In genomic region chr13:51412431-51412830, GRCh38 we compare ENCODE assay signal across 21 cellular contexts. TPM values are rescaled to one million over a fixed set of nuclear protein-coding genes. Genes with fewer than 3 reads are reported as not detected.
DNase-seq lines count a peak whose midpoint lies in the region; ATAC-seq and TF ChIP-seq lines count a peak whose summit lies in the region.
"Had no signal": no experiment of that assay in that cellular context is flagged by ENCODE, and none has a peak within 500 bp of the region (broad histone marks: within the 10 kb centered on the region; RNA-seq: fewer than 3 reads in every experiment).

No MANE protein-coding gene starts in this region.

- H3F3A ChIP-seq in GM23338 (replicated peaks; ENCODE audit: low read depth), result no peaks in the 10 kb centered on the region

- H3K9me3 ChIP-seq in CD8-positive, alpha-beta T cell (ENCODE audit: low read length), result no peaks in the 10 kb centered on the region
- H3K9me3 ChIP-seq in endodermal cell (ENCODE audit: control insufficient read depth, low read length) (peaks cover 20% of the 10 kb centered on the region), upper lobe of right lung (no peaks in the 10 kb centered on the region)
- H3K9me3 ChIP-seq: SJCRH30 had no signal

- H3K4me1 ChIP-seq in CD8-positive, alpha-beta T cell (ENCODE audit: insufficient read depth, low read length), result no peaks in the 10 kb centered on the region
- H3K4me1 ChIP-seq in GM23338 (ENCODE audit: insufficient read depth) (peaks cover 6% of the 10 kb centered on the region; the same call in 1 of the 2 replicates), endodermal cell (ENCODE audit: control insufficient read depth, insufficient read depth, low read length) (no peaks in the 10 kb centered on the region), upper lobe of right lung (no peaks in the 10 kb centered on the region)
- H3K4me1 ChIP-seq: SJCRH30 had no signal

- peaks cover 11% of the 10 kb centered on the region for H3K9me3 Mint-ChIP-seq in CD8-positive, alpha-beta T cell
- H3K9me3 Mint-ChIP-seq in GM23338 (peaks cover 20% of the 10 kb centered on the region), endodermal cell (peaks cover 19% of the 10 kb centered on the region)

- H3K79me2 ChIP-seq in GM23338 (replicated peaks; ENCODE audit: insufficient read depth), result peaks cover 97% of the 10 kb centered on the region

- POLR2A ChIA-PET in CD8-positive, alpha-beta T cell (lab: Charles Lee), result no interaction called here

- peak overlapping the region; percentile 29 for H3K27ac Mint-ChIP-seq in CD8-positive, alpha-beta T cell
- peak overlapping the region; percentile 75; the same call in 1 of the 2 replicates for H3K27ac Mint-ChIP-seq in GM23338
- peak overlapping the region; percentile 17 for H3K27ac Mint-ChIP-seq in endodermal cell
- H3K27ac Mint-ChIP-seq: T-cell had no signal

- 0 out of 2 replicates have a peak, but pooled peaks cover 10% of the 10 kb centered on the region for H4K20me1 ChIP-seq in GM23338 (replicated peaks; ENCODE audit: insufficient read depth)

- H3K4me3 ChIP-seq in CD8-positive, alpha-beta T cell (ENCODE audit: low read depth, low read length), result no peak overlapping the region
- H3K4me3 ChIP-seq in GM23338, result no peak overlapping the region
- H3K4me3 ChIP-seq in endodermal cell (ENCODE audit: low read length), result no peak overlapping the region
- H3K4me3 ChIP-seq in upper lobe of right lung, result no peak overlapping the region
- H3K4me3 ChIP-seq: GM23248, SJCRH30 had no signal

- intact Hi-C loops in CD8-positive, alpha-beta T cell (cut with DNase I, micrococcal nuclease), result no loop called here
- intact Hi-C loops in upper lobe of right lung (cut with DNase I), result no loop called here

- CTCF ChIA-PET in CD8-positive, alpha-beta T cell (lab: Charles Lee), result no interaction called here

- WGBS in endodermal cell (ENCODE audit: insufficient coverage in 1 of 2, insufficient read length in 1 of 2), 2 experiments, result 96 to 100% methylated on average over 3 of the region's 3 CpGs

- peaks cover 60% of the 10 kb centered on the region for H3K4me1 Mint-ChIP-seq in CD8-positive, alpha-beta T cell (ENCODE audit: low read depth)
- peaks cover 11% of the 10 kb centered on the region; the same call in 2 of the 3 replicates for H3K4me1 Mint-ChIP-seq in GM23338
- H3K4me1 Mint-ChIP-seq in endodermal cell, result no peaks in the 10 kb centered on the region

- H3K27me3 Mint-ChIP-seq in CD8-positive, alpha-beta T cell (ENCODE audit: low read depth), result no peaks in the 10 kb centered on the region
- H3K27me3 Mint-ChIP-seq in GM23338 (ENCODE audit: insufficient read depth, low read depth, poor library complexity) (peaks cover 5% of the 10 kb centered on the region), endodermal cell (ENCODE audit: insufficient read depth) (no peaks in the 10 kb centered on the region)
- H3K27me3 Mint-ChIP-seq: T-cell had no signal

- TF ChIP-seq CTCF in CD8-positive, alpha-beta T cell (IDR thresholded peaks at IDR 0.05), result no peak
- TF ChIP-seq CTCF in GM23338 (conservative IDR thresholded peaks at IDR 0.05; ENCODE audit: low read depth in 2 of 2) (no peak), endodermal cell (conservative IDR thresholded peaks at IDR 0.05) (no peak), upper lobe of right lung (IDR thresholded peaks at IDR 0.05) (no peak)

- no peak for DNase-seq in CD8-positive, alpha-beta T cell
- DNase-seq in GM23338 (ENCODE audit: low spot score), result no peak
- peak; percentile 53 for DNase-seq in NCI-H2107 treated with DMSO at 0.1 percent for 48 hours (lab: John Stamatoyannopoulos, UW; ENCODE audit: unreplicated experiment)
- DNase-seq in endodermal cell, result no peak
- DNase-seq in NCI-H82 treated with DMSO at 0.1 percent for 48 hours (lab: John Stamatoyannopoulos, UW; ENCODE audit: unreplicated experiment), result no peak
- no peak for DNase-seq in upper lobe of right lung
- DNase-seq in NK-92 (lab: John Stamatoyannopoulos, UW; ENCODE audit: unreplicated experiment), result no peak
- DNase-seq: DND-41, GM23248, HCEC 1CT, IMR-90, NCI-H1105 treated with DMSO at 0.1 percent for 48 hours, NCI-H1694 treated with DMSO at 0.1 percent for 48 hours, NCI-H2081 treated with DMSO at 0.1 percent for 48 hours, NCI-H524 treated with DMSO at 0.1 percent for 48 hours, NCI-H82, OCI-M1, SJCRH30, T-cell had no signal

- H3K4me2 ChIP-seq in GM23338, result no peak overlapping the region
- H3K4me2 ChIP-seq: KMS-11 had no signal

- H3K27ac ChIP-seq in CD8-positive, alpha-beta T cell (ENCODE audit: low read depth, low read length), result no peak overlapping the region
- H3K27ac ChIP-seq in GM23338 (ENCODE audit: low read depth), result no peak overlapping the region
- no peak overlapping the region for H3K27ac ChIP-seq in endodermal cell (ENCODE audit: low read depth, low read length)
- H3K27ac ChIP-seq in upper lobe of right lung, result no peak overlapping the region
- H3K27ac ChIP-seq: C4-2B, GM23248, KMS-11, SJCRH30 had no signal

- no peaks in the 10 kb centered on the region for H3K9me2 ChIP-seq in GM23338 (ENCODE audit: insufficient read depth)

- no peak overlapping the region for H3K9ac ChIP-seq in endodermal cell (ENCODE audit: extremely low read depth, low read length, poor library complexity, severe bottlenecking)
- H3K9ac ChIP-seq: GM23248, KMS-11 had no signal

- no peak for ATAC-seq in CD8-positive, alpha-beta T cell
- ATAC-seq in GM23338 (no peak), upper lobe of right lung (no peak)
- ATAC-seq: T-cell had no signal

- no peaks in the 10 kb centered on the region for H3K27me3 ChIP-seq in CD8-positive, alpha-beta T cell (ENCODE audit: insufficient read depth, low read length)
- no peaks in the 10 kb centered on the region for H3K27me3 ChIP-seq in GM23338 (ENCODE audit: insufficient read depth)
- H3K27me3 ChIP-seq in endodermal cell (ENCODE audit: control insufficient read depth, insufficient read depth, low read length, poor library complexity, severe bottlenecking), result no peaks in the 10 kb centered on the region
- no peaks in the 10 kb centered on the region for H3K27me3 ChIP-seq in upper lobe of right lung
- H3K27me3 ChIP-seq: SJCRH30 had no signal

- H3K4me3 Mint-ChIP-seq in CD8-positive, alpha-beta T cell, result no peak overlapping the region
- H3K4me3 Mint-ChIP-seq in GM23338 (no peak overlapping the region), endodermal cell (no peak overlapping the region)
- H3K4me3 Mint-ChIP-seq: T-cell had no signal

- H2AFZ ChIP-seq in GM23338, result no peak overlapping the region
- H2AFZ ChIP-seq: GM23248 had no signal

- no peaks in the 10 kb centered on the region for H3K36me3 ChIP-seq in CD8-positive, alpha-beta T cell (ENCODE audit: insufficient read depth, low read length)
- H3K36me3 ChIP-seq in GM23338 (ENCODE audit: insufficient read depth), result 0 out of 2 replicates have a peak, but pooled peaks cover 7% of the 10 kb centered on the region
- H3K36me3 ChIP-seq in endodermal cell (ENCODE audit: control insufficient read depth, insufficient read depth, low read length), result peaks cover 71% of the 10 kb centered on the region
- peaks cover 6% of the 10 kb centered on the region for H3K36me3 ChIP-seq in upper lobe of right lung

- peaks cover 64% of the 10 kb centered on the region for H3K36me3 Mint-ChIP-seq in CD8-positive, alpha-beta T cell
- H3K36me3 Mint-ChIP-seq in GM23338 (ENCODE audit: low read depth), result peaks cover 41% of the 10 kb centered on the region
- H3K36me3 Mint-ChIP-seq in endodermal cell (ENCODE audit: low read depth), result peaks cover 49% of the 10 kb centered on the region

RNA-seq across cellular contexts. Expression of gene INTS6, which starts 40.4 kb away (rescaled TPM):
- 10 to 100 TPM; 49.5 to 50.0 TPM for total RNA-seq in CD8-positive, alpha-beta T cell
- 38.6 and 47.2 TPM in 2 replicates for total RNA-seq in GM23338 (2014; rRNA removed; shearing (Covaris generic))
- 24.8 and 25.1 TPM in 2 replicates for polyA plus RNA-seq in GM23338 (2016; fragmentation: Nextera tagmentation; extraction: Ambion mirVana)
- 10 to 100 TPM; 42.4 to 62.1 TPM for total RNA-seq in endodermal cell
- 24.9 TPM for polyA plus RNA-seq in endodermal cell (2013, experiment 1 of 2)
- polyA plus RNA-seq in endodermal cell (2013, experiment 2 of 2), result 22.4 TPM
- 34.3 TPM for total RNA-seq in upper lobe of right lung

Comparison
In these comparisons a context has a peak if more than half of its experiments do, and no peak if none do; other contexts are left out.
1. H3K27ac Mint-ChIP-seq: peak in every context shown above with its lines; median percentile 75 in GM23338; 29 in CD8-positive, alpha-beta T cell; 17 in endodermal cell.